Comparison of ENCODE assay signal across 9 cellular contexts in the genomic region with DNA sequence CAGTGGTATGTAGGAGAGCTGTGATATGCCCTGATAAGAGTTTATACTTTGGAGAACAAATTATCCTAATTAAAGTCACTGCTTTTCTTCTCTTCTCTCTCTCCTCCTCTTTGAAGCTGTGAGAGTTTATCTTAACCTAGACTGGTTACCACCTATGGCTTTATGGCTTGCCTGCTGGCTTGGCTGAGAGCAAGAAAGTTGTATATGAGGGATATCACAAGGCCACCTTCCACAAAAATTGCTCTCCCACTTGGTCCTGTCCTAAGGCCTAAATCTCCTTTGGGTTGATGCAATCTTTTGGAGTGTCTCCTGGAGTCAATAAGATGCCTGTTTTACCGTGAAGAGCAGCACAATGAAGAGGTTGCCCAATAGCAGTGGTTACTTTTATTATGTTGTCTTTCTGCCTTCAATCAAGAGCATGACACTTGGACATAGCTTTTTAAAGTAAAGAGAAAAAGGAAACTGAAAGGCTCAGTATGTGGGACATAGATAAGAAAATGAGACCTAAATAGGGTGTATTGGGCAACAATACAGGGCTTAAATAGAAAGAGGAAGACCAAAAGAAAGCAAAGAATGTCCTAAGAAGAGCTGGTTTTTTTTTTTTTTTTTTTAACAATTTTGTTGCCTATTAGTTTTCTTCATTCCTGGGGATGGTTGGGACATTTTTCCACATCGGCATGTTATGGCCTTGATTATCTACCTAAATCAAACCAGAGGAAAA. TPM values are rescaled to one million over a fixed set of nuclear protein-coding genes. Genes with fewer than 3 reads are reported as not detected.
A peak's percentile ranks its signal among the peaks of the same experiment; 100 is the strongest.
DNase-seq lines count a peak whose midpoint lies in the region; ATAC-seq, FAIRE-seq and TF ChIP-seq lines count a peak whose summit lies in the region.
"Had no signal": no experiment of that assay in that cellular context is flagged by ENCODE, and none has a peak within 500 bp of the region (broad histone marks: within the 10 kb centered on the region; RNA-seq: fewer than 3 reads in every experiment).

No MANE protein-coding gene starts in this region.

- H3K9ac ChIP-seq in GM12878 (ENCODE audit: control insufficient read depth, insufficient read depth, low read length) (no peak overlapping the region), parathyroid adenoma (no peak overlapping the region)

- in situ Hi-C loops in GM12878 (cut with MboI) = no loop called here
- in situ Hi-C loops in ACHN (cut with HindIII; ENCODE audit: low pct_ligation_motif_present, low pct_unique_long_range_greater_than_20kb, low sequenced_read_pairs) = no loop called here

- H3K9me3 ChIP-seq in GM12878 (replicated peaks; ENCODE audit: control insufficient read depth, insufficient read depth, low read length) = no peaks in the 10 kb centered on the region
- H3K9me3 ChIP-seq in parathyroid adenoma (ENCODE audit: control insufficient read depth, low read length) = no peaks in the 10 kb centered on the region

- no peaks in the 10 kb centered on the region for H3K4me1 ChIP-seq in GM12878 (ENCODE audit: control insufficient read depth, insufficient read depth, low read length)
- H3K4me1 ChIP-seq in parathyroid adenoma = peaks cover 3% of the 10 kb centered on the region

- no peak for TF ChIP-seq EP300 in GM12878 (IDR thresholded peaks at IDR 0.05; ENCODE audit: borderline replicate concordance in 1 of 2, control insufficient read depth in 1 of 2, low read depth in 2 of 2, low read length in 2 of 2)

- H3K4me2 ChIP-seq in GM12878 (ENCODE audit: control insufficient read depth, insufficient read depth) (no peak overlapping the region), parathyroid adenoma (ENCODE audit: low read length) (no peak overlapping the region)

- TF ChIP-seq CTCF in GM12878 (IDR thresholded peaks at IDR 0.05 in 2 of 3, conservative IDR thresholded peaks at IDR 0.05 in 1 of 3; ENCODE audit: control insufficient read depth in 2 of 3, extremely low read depth in 1 of 3, insufficient read depth in 1 of 3, low read depth in 3 of 3, low read length in 3 of 3) (no peak), parathyroid adenoma (IDR thresholded peaks at IDR 0.05) (no peak)

- FAIRE-seq in GM12878 (lab: Jason Lieb, UNC) = no peak

- TF ChIP-seq POLR2A in GM12878 (IDR thresholded peaks at IDR 0.05; ENCODE audit: low read depth, low read length) = no peak

- H2AFZ ChIP-seq in GM12878 (ENCODE audit: control insufficient read depth, low read depth, low read length) (no peak overlapping the region), parathyroid adenoma (peak overlapping the region; percentile 46)

- whole genome bisulfite sequencing in GM12878 (ENCODE audit: insufficient coverage, insufficient replicate concordance, low lambda C conversion rate, missing lambda C conversion rate) = 0% methylated on average over 2 of the region's 2 CpGs

- no peak for DNase-seq in GM12878 (ENCODE audit: low read depth, low spot score)
- DNase-seq in ACHN = no peak
- DNase-seq in caudate nucleus (lab: John Stamatoyannopoulos, UW) = no peak
- no peak for DNase-seq in cortex of kidney (lab: John Stamatoyannopoulos, UW)
- no peak for DNase-seq in midbrain (lab: John Stamatoyannopoulos, UW)
- DNase-seq: amygdala had no signal

- no peaks in the 10 kb centered on the region for H3K79me2 ChIP-seq in GM12878 (ENCODE audit: control insufficient read depth, insufficient read depth, low read length)
- H3K79me2 ChIP-seq in parathyroid adenoma = no peaks in the 10 kb centered on the region

- H3K36me3 ChIP-seq in GM12878 (ENCODE audit: control insufficient read depth in 2 of 2, insufficient read depth in 2 of 2, low read length in 1 of 2) = no peaks in the 10 kb centered on the region
- no peaks in the 10 kb centered on the region for H3K36me3 ChIP-seq in parathyroid adenoma (ENCODE audit: control insufficient read depth, insufficient read depth, low read length)

- POLR2A ChIA-PET in GM12878 (lab: Charles Lee) = interaction anchor here (0.5 to 2.3 kb wide), 19 partner anchors 8 to 1304 kb away, joined by 3 to 13 read pairs (median 4); partner anchors contain the start of gene GUCY1B1

- no TSS peak for BruUV-seq in GM12878 (replicated peaks; lab: Mats Ljungman, UMichigan)

- RAD21 ChIA-PET in GM12878 (lab: Charles Lee; ENCODE audit: unreplicated experiment) = interaction anchor here (0.6 to 5.4 kb wide), 17 partner anchors 8 to 147 kb away, joined by 3 to 29 read pairs (median 5); partner anchors contain the start of gene GUCY1B1

- no peak for TF ChIP-seq RAD21 in GM12878 (IDR thresholded peaks at IDR 0.05; ENCODE audit: insufficient read depth, low read depth, low read length)

- H3K4me3 ChIP-seq in GM12878 (no peak overlapping the region), parathyroid adenoma (ENCODE audit: low read depth, low read length) (no peak overlapping the region)

- intact Hi-C loops in GM12878 (cut with micrococcal nuclease; ENCODE audit: unreplicated experiment) = no loop called here

- H4K20me1 ChIP-seq in GM12878 (ENCODE audit: control insufficient read depth, insufficient read depth) = no peaks in the 10 kb centered on the region

- CTCF ChIA-PET in GM12878 (lab: Yijun Ruan, JAX) = interaction anchor here (0.7 to 3.5 kb wide), 10 partner anchors 9 to 147 kb away, joined by 3 to 13 read pairs (median 5); partner anchors contain the start of gene GUCY1B1

- H3K27me3 ChIP-seq in GM12878 (replicated peaks in 1 of 2; ENCODE audit: control insufficient read depth in 2 of 2, insufficient read depth in 2 of 2, low read length in 1 of 2) = no peaks in the 10 kb centered on the region
- H3K27me3 ChIP-seq in parathyroid adenoma (ENCODE audit: control insufficient read depth, insufficient read depth, low read length) = no peaks in the 10 kb centered on the region

- SMC1A ChIA-PET in GM12878 (lab: Charles Lee; ENCODE audit: uncharacterized antibody, unreplicated experiment) = interaction anchor here (0.7 to 5.7 kb wide), 23 partner anchors 9 to 147 kb away, joined by 3 to 52 read pairs (median 5); partner anchors contain the start of genes GUCY1A1 and GUCY1B1

- ATAC-seq in GM18861 (IDR thresholded peaks at IDR 0.05; ENCODE audit: unreplicated experiment) (peak; percentile 80), HG03097 (IDR thresholded peaks at IDR 0.05; ENCODE audit: low FRiP score, unreplicated experiment) (peak; percentile 83), GM12878 (peak; percentile 86)

- H3K27ac ChIP-seq in GM12878 (ENCODE audit: control insufficient read depth, insufficient read depth) (no peak overlapping the region), parathyroid adenoma (no peak overlapping the region), caudate nucleus (ENCODE audit: low read depth, low read length) (no peak overlapping the region)

TF ChIP-seq in GM12878, 131 proteins besides CTCF, POLR2A, EP300 and RAD21:
- TF ChIP-seq ZNF217 (IDR thresholded peaks at IDR 0.05) = peak; percentile 73; the same call in 1 of the 2 replicates
- peak; percentile 73 for TF ChIP-seq MEF2B (IDR thresholded peaks at IDR 0.05; ENCODE audit: partially characterized antibody, poor library complexity, severe bottlenecking)
- peak; percentile 65 for TF ChIP-seq PKNOX1 (IDR thresholded peaks at IDR 0.05)
- TF ChIP-seq ZNF384 (IDR thresholded peaks at IDR 0.05; ENCODE audit: borderline replicate concordance, low read depth, low read length) = peak; percentile 68
- 0 out of 2 replicates have a peak, but pooled peaks have one; percentile 23 for TF ChIP-seq SPI1 (IDR thresholded peaks at IDR 0.05; ENCODE audit: borderline replicate concordance, insufficient read depth, low read depth, low read length)
- TF ChIP-seq PAX5 (IDR thresholded peaks at IDR 0.05; ENCODE audit: borderline replicate concordance, low read depth, low read length) = no peak
- no peak for TF ChIP-seq HDAC6 (IDR thresholded peaks at IDR 0.05; ENCODE audit: unreplicated experiment)
- TF ChIP-seq ZNF24 (IDR thresholded peaks at IDR 0.05) = peak; percentile 56; the same call in 1 of the 2 replicates

RNA-seq across cellular contexts. Expression of gene GUCY1A1, which starts 9.2 kb away (rescaled TPM):
- 36.6 and 36.9 TPM in 2 replicates for total RNA-seq in GM12878 (2013; cell fraction: nucleolus; rRNA removed)
- total RNA-seq in GM12878 (2014; rRNA removed) (0.51 and 0.76 TPM in 2 replicates), GM12878 (2014; rRNA removed; fragmentation: Illumina TruSeq; extraction: Trizol) (0.74 and 0.98 TPM in 2 replicates), GM12878 (2021) (0.46 and 0.48 TPM in 2 replicates)
- polyA plus RNA-seq in GM12878 (2011; ENCODE audit: low read depth) = 0.13 TPM
- polyA plus RNA-seq in GM12878 (2011; rRNA removed) (22.6 and 24.3 TPM in 2 replicates), GM12878 (2014; fragmentation: Illumina TruSeq; extraction: Trizol) (0.54 and 0.87 TPM in 2 replicates), GM12878 (2014; fragmentation: Nextera tagmentation; extraction: Ambion mirVana) (1 to 10 TPM in 1 of 2 experiments, under 1 TPM in 1; 0.57 to 1.1 TPM), GM12878 (2014; rRNA removed) (0.50 and 0.60 TPM in 2 replicates), GM12878 (2016; fragmentation: Nextera tagmentation; extraction: Ambion mirVana) (1 to 10 TPM in 1 of 2 experiments, under 1 TPM in 1; 0.44 to 1.0 TPM)
- 15.3 and 16.9 TPM in 2 replicates for polyA plus RNA-seq in GM12878 (2011; cell fraction: cytosol; rRNA removed)
- polyA plus RNA-seq in GM12878 (2011; cell fraction: nucleus; rRNA removed) = 15.6 and 16.6 TPM in 2 replicates
- polyA plus RNA-seq in GM12878 (2012) = 0.20 and 0.38 TPM in 2 replicates
- 49.1 and 54.0 TPM in 2 replicates for polyA minus RNA-seq in GM12878 (2011; rRNA and poly(A)+ RNA removed)
- 10.7 and 12.0 TPM in 2 replicates for polyA minus RNA-seq in GM12878 (2011; cell fraction: cytosol; rRNA and poly(A)+ RNA removed)
- 16.9 and 20.4 TPM in 2 replicates for polyA minus RNA-seq in GM12878 (2011; cell fraction: nucleus; rRNA and poly(A)+ RNA removed)
